17 cellular contexts compared by ENCODE assay signal in the genomic region with DNA sequence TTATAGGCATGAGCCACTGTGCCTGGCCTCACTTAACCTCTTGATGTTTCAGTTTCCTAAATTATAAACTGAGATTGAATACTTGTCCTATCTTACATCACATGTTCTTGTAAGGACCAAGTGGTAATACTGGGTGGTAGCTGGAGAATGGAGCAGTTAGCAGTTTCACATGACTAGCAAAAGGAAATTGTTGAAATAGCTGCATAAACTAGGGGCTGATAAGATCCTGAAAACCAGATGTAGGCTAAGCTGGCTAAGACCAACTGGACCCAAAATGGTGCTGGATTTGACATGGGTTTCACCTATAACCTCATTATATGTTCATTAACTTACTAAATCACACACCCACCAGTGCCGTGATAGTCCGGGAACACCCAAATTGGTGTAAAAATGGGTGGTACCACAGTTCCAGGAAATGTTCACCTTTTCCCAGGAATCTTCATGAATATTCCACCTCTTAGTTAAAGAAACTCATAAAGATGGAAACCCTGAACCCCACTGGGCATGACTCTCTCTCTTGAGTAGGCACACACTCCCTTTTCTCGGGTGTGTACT. TPM values are rescaled to one million over a fixed set of nuclear protein-coding genes. Genes with fewer than 3 reads are reported as not detected.
DNase-seq lines count a peak whose midpoint lies in the region; FAIRE-seq and TF ChIP-seq lines count a peak whose summit lies in the region.
"Had no signal": no experiment of that assay in that cellular context is flagged by ENCODE, and none has a peak within 500 bp of the region (broad histone marks: within the 10 kb centered on the region; RNA-seq: fewer than 3 reads in every experiment).

A gene with protein sequence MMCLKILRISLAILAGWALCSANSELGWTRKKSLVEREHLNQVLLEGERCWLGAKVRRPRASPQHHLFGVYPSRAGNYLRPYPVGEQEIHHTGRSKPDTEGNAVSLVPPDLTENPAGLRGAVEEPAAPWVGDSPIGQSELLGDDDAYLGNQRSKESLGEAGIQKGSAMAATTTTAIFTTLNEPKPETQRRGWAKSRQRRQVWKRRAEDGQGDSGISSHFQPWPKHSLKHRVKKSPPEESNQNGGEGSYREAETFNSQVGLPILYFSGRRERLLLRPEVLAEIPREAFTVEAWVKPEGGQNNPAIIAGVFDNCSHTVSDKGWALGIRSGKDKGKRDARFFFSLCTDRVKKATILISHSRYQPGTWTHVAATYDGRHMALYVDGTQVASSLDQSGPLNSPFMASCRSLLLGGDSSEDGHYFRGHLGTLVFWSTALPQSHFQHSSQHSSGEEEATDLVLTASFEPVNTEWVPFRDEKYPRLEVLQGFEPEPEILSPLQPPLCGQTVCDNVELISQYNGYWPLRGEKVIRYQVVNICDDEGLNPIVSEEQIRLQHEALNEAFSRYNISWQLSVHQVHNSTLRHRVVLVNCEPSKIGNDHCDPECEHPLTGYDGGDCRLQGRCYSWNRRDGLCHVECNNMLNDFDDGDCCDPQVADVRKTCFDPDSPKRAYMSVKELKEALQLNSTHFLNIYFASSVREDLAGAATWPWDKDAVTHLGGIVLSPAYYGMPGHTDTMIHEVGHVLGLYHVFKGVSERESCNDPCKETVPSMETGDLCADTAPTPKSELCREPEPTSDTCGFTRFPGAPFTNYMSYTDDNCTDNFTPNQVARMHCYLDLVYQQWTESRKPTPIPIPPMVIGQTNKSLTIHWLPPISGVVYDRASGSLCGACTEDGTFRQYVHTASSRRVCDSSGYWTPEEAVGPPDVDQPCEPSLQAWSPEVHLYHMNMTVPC (N-terminal part only) (plus strand): TSS at position 505 of the 555 bp plus-strand sequence. CDS start 93,148 bp downstream, outside the sequence.

- H3K9me3 Mint-ChIP-seq in MCF 10A (ENCODE audit: unreplicated experiment), result no peaks in the 10 kb centered on the region

- intact Hi-C loops in MCF 10A (cut with micrococcal nuclease) (no loop called here), breast epithelium (cut with DNase I; ENCODE audit: low total_unique reads) (no loop called here)

- DNase-seq in MCF 10A (ENCODE audit: unreplicated experiment), result no peak
- DNase-seq in breast epithelium (ENCODE audit: low spot score in 2 of 2), result no peak
- peak; percentile 31 for DNase-seq in fibroblast of the aortic adventitia (ENCODE audit: low read depth)
- no peak for DNase-seq in mucosa of gallbladder (ENCODE audit: low spot score)
- peak; percentile 86 for DNase-seq in renal cortical epithelial cell (ENCODE audit: low read depth)
- no peak for DNase-seq in D721Med (ENCODE audit: insufficient read length, low spot score)
- no peak for DNase-seq in 8988T
- DNase-seq in amygdala (lab: John Stamatoyannopoulos, UW), result no peak
- DNase-seq: AML-193; Caco-2; CD8-positive, alpha-beta memory T cell; DMS53; GF-D8; H9 had no signal

- CTCF ChIA-PET in MCF 10A (lab: Yijun Ruan, JAX), result interaction anchor here (0.6 kb wide), 2 partner anchors 22 to 1499 kb away, joined by 3 read pairs; no protein-coding TSS in a partner anchor

- H3K4me3 ChIP-seq in breast epithelium, result no peak within 1 kb of the TSS
- H3K4me3 ChIP-seq in fibroblast of the aortic adventitia (ENCODE audit: low read depth, low read length), result no peak within 1 kb of the TSS
- H3K4me3 ChIP-seq: BLaER1 had no signal

- no peak for FAIRE-seq in D721Med (lab: Jason Lieb, UNC)

- peaks cover 0 to 11% of the 10 kb centered on the region in 2 donors for H3K9me3 ChIP-seq in breast epithelium
- H3K9me3 ChIP-seq: BLaER1, Caco-2 had no signal

- H3K4me3 Mint-ChIP-seq in MCF 10A (ENCODE audit: unreplicated experiment), result no peak within 1 kb of the TSS
- H3K4me3 Mint-ChIP-seq: CD8-positive, alpha-beta memory T cell; H9 had no signal

- H3K4me1 ChIP-seq in breast epithelium, result no peaks in the 10 kb centered on the region
- H3K4me1 ChIP-seq: BLaER1, Caco-2 had no signal

- H3K27ac ChIP-seq in breast epithelium, result no peak within 1 kb of the TSS
- H3K27ac ChIP-seq: 22Rv1, BLaER1, HL-60 had no signal

- POLR2A ChIA-PET in MCF 10A (lab: Yijun Ruan, JAX), result no interaction called here

- no peaks in the 10 kb centered on the region for H3K36me3 Mint-ChIP-seq in MCF 10A (ENCODE audit: insufficient read depth, unreplicated experiment)
- H3K36me3 Mint-ChIP-seq: CD8-positive, alpha-beta memory T cell had no signal

- H3K4me1 Mint-ChIP-seq in MCF 10A (ENCODE audit: insufficient read depth, unreplicated experiment), result no peaks in the 10 kb centered on the region
- H3K4me1 Mint-ChIP-seq: CD8-positive, alpha-beta memory T cell had no signal

- no peak within 1 kb of the TSS for H3K27ac Mint-ChIP-seq in MCF 10A (ENCODE audit: low read depth, unreplicated experiment)
- H3K27ac Mint-ChIP-seq: CD8-positive, alpha-beta memory T cell; H9 had no signal

- no TSS peak for BruUV-seq in MCF 10A (replicated peaks; lab: Mats Ljungman, UMichigan)

- TF ChIP-seq POLR2A in breast epithelium (IDR thresholded peaks at IDR 0.05), result no peak

- no peaks in the 10 kb centered on the region for H3K27me3 Mint-ChIP-seq in MCF 10A (ENCODE audit: insufficient read depth, unreplicated experiment)

- TF ChIP-seq CTCF in MCF 10A (IDR thresholded peaks at IDR 0.05; ENCODE audit: unreplicated experiment) (no peak), breast epithelium (IDR thresholded peaks at IDR 0.05) (no peak), fibroblast of the aortic adventitia (IDR thresholded peaks at IDR 0.05; ENCODE audit: insufficient read depth, low read length) (no peak), D721Med (IDR thresholded peaks at IDR 0.05; ENCODE audit: insufficient read depth, missing control alignments) (no peak)

- no peaks in the 10 kb centered on the region for H3K36me3 ChIP-seq in breast epithelium
- H3K36me3 ChIP-seq: BLaER1 had no signal

- H3K27me3 ChIP-seq in breast epithelium, result no peaks in the 10 kb centered on the region
- H3K27me3 ChIP-seq: BLaER1 had no signal

RNA-seq across cellular contexts. Expression of the gene that starts here (rescaled TPM):
- total RNA-seq in MCF 10A (2022) (11.5 and 35.7 TPM in 2 replicates), breast epithelium (1 to 10 TPM; 1.2 to 3.9 (median 2.6) TPM), fibroblast of the aortic adventitia (ENCODE audit: low replicate concordance) (7.0 and 15.9 TPM in 2 replicates), mucosa of gallbladder (20.2 TPM), renal cortical epithelial cell (0.52 and 1.3 TPM in 2 replicates)

Comparison
In these comparisons a context has a peak if more than half of its experiments do, and no peak if none do; other contexts are left out.
1. DNase-seq: peak in fibroblast of the aortic adventitia (single experiment) and renal cortical epithelial cell (single experiment); none in MCF 10A (single experiment), breast epithelium (0 of 2), mucosa of gallbladder (single experiment), D721Med (single experiment), 8988T (single experiment) and amygdala (0 of 56).